7 cellular contexts compared by ENCODE assay signal in genomic region chr14:25150934-25151790, GRCh38.
DNase-seq lines count a peak whose midpoint lies in the region; ATAC-seq, FAIRE-seq and TF ChIP-seq lines count a peak whose summit lies in the region.

No MANE protein-coding gene starts in this region.

- H3K79me2 ChIP-seq in OCI-LY7 (ENCODE audit: insufficient read depth, low read depth, low read length): no peaks in the 10 kb centered on the region
- H3K79me2 ChIP-seq in H1 (ENCODE audit: control insufficient read depth in 1 of 2, insufficient read depth in 2 of 2, low read length in 2 of 2): no peaks in the 10 kb centered on the region

- H3K4me3 ChIP-seq in OCI-LY7 (ENCODE audit: low read depth, low read length, poor library complexity, severe bottlenecking): no peak overlapping the region
- no peak overlapping the region for H3K4me3 ChIP-seq in H1 (ENCODE audit: extremely low read depth in 1 of 4, insufficient read depth in 2 of 4, low read depth in 3 of 4, low read length in 4 of 4)

- no peak overlapping the region for H3K18ac ChIP-seq in H1 (ENCODE audit: extremely low read depth, low read length)

- no TSS peak for BruUV-seq in OCI-LY7 (replicated peaks; lab: Mats Ljungman, UMichigan)

- CTCF ChIA-PET in GM10248 (lab: Yijun Ruan, JAX) (interaction anchor here (0.8 to 3.3 kb wide), 7 partner anchors 10 to 446 kb away, joined by 3 to 13 read pairs (median 4); no protein-coding TSS in a partner anchor), OCI-LY7 (lab: Charles Lee; ENCODE audit: unreplicated experiment) (no interaction called here), H1 (lab: Charles Lee; ENCODE audit: partially characterized antibody) (interaction anchor here (0.7 to 3.9 kb wide), 14 partner anchors 9 to 438 kb away, joined by 3 to 20 read pairs (median 3); no protein-coding TSS in a partner anchor)

- H2BK15ac ChIP-seq in H1 (ENCODE audit: low read length): no peak overlapping the region

- intact Hi-C loops in OCI-LY7 (cut with micrococcal nuclease; ENCODE audit: unreplicated experiment): loop anchor here (2.0 kb wide), 1 partner anchor 416 kb away; no protein-coding TSS in a partner anchor

- TF ChIP-seq RAD21 in H1 (IDR thresholded peaks at IDR 0.05 in 1 of 2, conservative IDR thresholded peaks at IDR 0.05 in 1 of 2; ENCODE audit: low read depth in 2 of 2, low read length in 2 of 2): peak; percentile 69 to 74

- H2AK5ac ChIP-seq in H1 (ENCODE audit: low read depth, low read length): no peak overlapping the region

- TF ChIP-seq CTCF in GM10248 (IDR thresholded peaks at IDR 0.05; ENCODE audit: control extremely low read depth, extremely low read depth, low read depth, missing control alignments) (peak; percentile 75), OCI-LY7 (conservative IDR thresholded peaks at IDR 0.05; ENCODE audit: low read length) (peak; percentile 94), H1 (IDR thresholded peaks at IDR 0.05; ENCODE audit: control extremely low read depth in 1 of 3, insufficient read depth in 1 of 3, low read depth in 1 of 3, low read length in 3 of 3) (peak in 2 of 3 experiments; percentile 32 to 63; a peak in 2 of 4 replicates)

- H3K4me1 ChIP-seq in OCI-LY7 (ENCODE audit: insufficient read depth, low read length, poor library complexity, severe bottlenecking): no peaks in the 10 kb centered on the region
- H3K4me1 ChIP-seq in H1 (replicated peaks in 1 of 4; ENCODE audit: control insufficient read depth in 3 of 4, insufficient read depth in 4 of 4, low read length in 3 of 4): no peaks in the 10 kb centered on the region

- H3K4me2 ChIP-seq in OCI-LY7 (ENCODE audit: low read length) (no peak overlapping the region), H1 (ENCODE audit: insufficient read depth in 1 of 2, low read depth in 2 of 2, low read length in 2 of 2) (no peak overlapping the region)

- in situ Hi-C loops in KBM-7 (cut with MboI; ENCODE audit: low pct_unique_long_range_greater_than_20kb, low sequenced_read_pairs): no loop called here

- no peaks in the 10 kb centered on the region for H3K9me2 ChIP-seq in OCI-LY7 (ENCODE audit: insufficient read depth, low read length)

- no peak for ATAC-seq in GM19324 (IDR thresholded peaks at IDR 0.05; ENCODE audit: low FRiP score, unreplicated experiment)

- no peak overlapping the region for H4K5ac ChIP-seq in H1 (ENCODE audit: insufficient read length, low read depth, low read length)

- no peak overlapping the region for H2AFZ ChIP-seq in OCI-LY7 (ENCODE audit: low read length)
- H2AFZ ChIP-seq in H1 (ENCODE audit: low read length): peak overlapping the region; percentile 30; the same call in 1 of the 2 replicates

- FAIRE-seq in H1 (lab: Jason Lieb, UNC) (no peak), GM19239 (lab: Jason Lieb, UNC) (no peak)

- no peak for TF ChIP-seq EP300 in H1 (IDR thresholded peaks at IDR 0.05; ENCODE audit: borderline replicate concordance in 1 of 2, low read depth in 2 of 2, low read length in 2 of 2)

- no peak for TF ChIP-seq POLR2A in H1 (IDR thresholded peaks at IDR 0.05; ENCODE audit: control extremely low read depth in 1 of 2, low read depth in 2 of 2, low read length in 2 of 2)

- H3K56ac ChIP-seq in H1 (replicated peaks; ENCODE audit: insufficient read length, low read depth, low read length): no peak overlapping the region

- no peaks in the 10 kb centered on the region for H3K23me2 ChIP-seq in H1 (ENCODE audit: low read depth, low read length)

- no peak overlapping the region for H2BK20ac ChIP-seq in H1 (ENCODE audit: low read length)

- no peaks in the 10 kb centered on the region for H3K79me1 ChIP-seq in H1 (ENCODE audit: low read depth, low read length)

- H3K9ac ChIP-seq in H1 (replicated peaks in 1 of 4; ENCODE audit: extremely low read depth in 1 of 4, low read depth in 3 of 4, low read length in 3 of 4): no peak overlapping the region

- H2BK120ac ChIP-seq in H1 (replicated peaks; ENCODE audit: low read depth, low read length): no peak overlapping the region

- H4K91ac ChIP-seq in H1 (replicated peaks; ENCODE audit: insufficient read length, low read length): no peak overlapping the region

- H3K36me3 ChIP-seq in OCI-LY7 (ENCODE audit: insufficient read depth, low read length) (no peaks in the 10 kb centered on the region), H1 (ENCODE audit: control insufficient read depth in 2 of 4, insufficient read depth in 4 of 4, low read length in 3 of 4) (no peaks in the 10 kb centered on the region)

- no peaks in the 10 kb centered on the region for H3K27me3 ChIP-seq in H1 (replicated peaks in 1 of 4; ENCODE audit: control insufficient read depth in 3 of 4, extremely low read depth in 1 of 4, insufficient read depth in 3 of 4, low read length in 3 of 4)

- no peak overlapping the region for H3K14ac ChIP-seq in H1 (ENCODE audit: insufficient read length)

- H4K8ac ChIP-seq in H1 (ENCODE audit: extremely low read depth, insufficient read depth, low read length): no peak overlapping the region

- H3K27ac ChIP-seq in OCI-LY7 (ENCODE audit: low read depth, low read length, poor library complexity, severe bottlenecking): no peak overlapping the region
- H3K27ac ChIP-seq in H1 (ENCODE audit: low read depth, low read length): no peak overlapping the region

- no peak overlapping the region for H2BK12ac ChIP-seq in H1 (ENCODE audit: low read depth, low read length)

- no peak overlapping the region for H3K4ac ChIP-seq in H1 (replicated peaks; ENCODE audit: insufficient read length, low read depth, low read length)

- H4K20me1 ChIP-seq in OCI-LY7 (ENCODE audit: insufficient read depth, low read length) (no peaks in the 10 kb centered on the region), H1 (replicated peaks in 1 of 2; ENCODE audit: control insufficient read depth in 1 of 2, insufficient read depth in 2 of 2, low read length in 2 of 2) (no peaks in the 10 kb centered on the region)

- WGBS in H1 (ENCODE audit: extremely low coverage in 1 of 2, insufficient coverage in 1 of 2, insufficient read length in 1 of 2, insufficient replicate concordance in 2 of 2, low coverage in 1 of 2, low lambda C conversion rate in 2 of 2, missing lambda C conversion rate in 1 of 2), 2 experiments: 43% methylated on average over 7 of the region's 7 CpGs; no CpG with 5 or more reads in 1 of the 2 experiments

- DNase-seq in GM10248 (ENCODE audit: extremely low spot score) (peak; percentile 52), KBM-7 (peak; percentile 20), OCI-LY7 (ENCODE audit: low spot score) (peak; percentile 55), H1 (ENCODE audit: low read depth in 1 of 2, low spot score in 2 of 2) (no peak), myocyte (ENCODE audit: low read depth) (peak; percentile 73), GM19239 (ENCODE audit: insufficient read length, low spot score) (no peak)

- no peak overlapping the region for H3K23ac ChIP-seq in H1 (ENCODE audit: insufficient read length)

- POLR2A ChIA-PET in GM10248 (lab: Yijun Ruan, JAX): no interaction called here
- POLR2A ChIA-PET in OCI-LY7 (lab: Charles Lee): no interaction called here
- POLR2A ChIA-PET in H1 (lab: Charles Lee; ENCODE audit: partially characterized antibody): no interaction called here

- H3K9me3 ChIP-seq in OCI-LY7 (ENCODE audit: low read length): no peaks in the 10 kb centered on the region
- H3K9me3 ChIP-seq in H1 (ENCODE audit: insufficient read depth in 2 of 2, low read depth in 1 of 2, low read length in 1 of 2): no peaks in the 10 kb centered on the region

- no peak overlapping the region for H2BK5ac ChIP-seq in H1 (ENCODE audit: low read depth, low read length)

TF ChIP-seq in H1, 55 proteins besides CTCF, POLR2A, EP300 and RAD21:
- TF ChIP-seq HDAC6 (IDR thresholded peaks at IDR 0.05; ENCODE audit: low read depth, low read length) (no peak), GABPA (IDR thresholded peaks at IDR 0.05; ENCODE audit: borderline replicate concordance, insufficient read depth, low read length) (no peak), BRCA1 (IDR thresholded peaks at IDR 0.05; ENCODE audit: low read depth, low read length) (no peak), TAF1 (IDR thresholded peaks at IDR 0.05; ENCODE audit: low read depth, low read length) (no peak)
TF ChIP-seq in H1: peak in this region for 0.

Comparison
In these comparisons a context has a peak if more than half of its experiments do, and no peak if none do; other contexts are left out.
1. DNase-seq: peak in GM10248 (single experiment), KBM-7 (single experiment), OCI-LY7 (single experiment) and myocyte (single experiment); none in H1 (0 of 2) and GM19239 (single experiment).
2. Peak in every context shown above with its lines, with median percentiles within 50 percentile points of each other: CTCF ChIP-seq.